Comparison of ENCODE assay signal across 1 cellular context in the genomic region with DNA sequence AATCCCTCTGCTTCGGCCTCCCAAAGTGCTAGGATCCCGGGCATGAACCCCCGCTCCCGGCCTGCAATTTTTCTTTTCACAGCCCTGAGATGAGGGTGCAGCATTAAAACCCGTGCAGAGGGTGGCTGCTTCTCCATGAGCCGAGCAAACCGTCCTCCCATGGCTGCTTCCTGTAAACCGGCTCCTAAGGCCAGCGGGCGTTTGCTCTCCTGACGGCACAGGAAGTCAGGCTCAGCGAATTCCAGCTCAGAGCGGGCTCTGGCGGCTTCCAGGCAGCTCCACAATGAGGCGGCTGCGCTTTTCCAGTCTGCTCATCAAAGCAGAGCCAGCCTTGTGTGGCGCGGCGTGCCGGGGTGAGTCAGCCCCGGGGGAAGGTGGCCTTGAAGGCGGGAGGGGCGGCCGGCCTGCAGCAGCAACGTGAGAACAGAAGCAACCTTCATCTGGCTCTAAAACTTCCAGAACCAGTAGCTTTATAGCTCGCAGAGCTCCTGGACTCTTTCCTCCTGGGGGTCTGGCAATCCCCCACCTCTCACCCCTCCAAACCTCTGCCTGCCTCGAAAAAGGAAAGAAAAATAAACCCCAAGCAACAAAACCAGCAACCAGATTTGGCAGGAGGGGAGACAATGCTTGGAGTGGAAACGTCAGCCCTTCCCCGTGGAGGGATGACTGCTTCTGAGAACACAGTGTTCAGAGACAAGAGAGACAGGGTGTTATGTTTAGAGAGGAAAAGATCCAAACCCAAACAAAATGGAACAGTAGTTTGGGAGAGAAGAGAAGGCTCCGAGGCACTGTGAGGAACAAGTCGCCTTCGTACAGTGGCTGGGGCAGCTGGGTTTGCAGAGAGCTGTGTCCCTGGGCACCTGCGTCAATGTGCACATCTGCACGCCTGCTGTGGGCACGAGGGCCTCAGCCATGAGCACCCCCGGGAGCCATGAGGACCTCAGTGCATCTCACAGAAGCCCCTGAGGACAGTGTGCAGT.
A peak's percentile ranks its signal among the peaks of the same experiment; 100 is the strongest.
TF ChIP-seq lines count a peak whose summit lies in the region.

No MANE protein-coding gene starts in this region.

TF ChIP-seq in HepG2, 621 proteins besides CTCF, POLR2A, EP300 and RAD21 (continued from another document and continues in another):
- TF ChIP-seq, protein P1, sequence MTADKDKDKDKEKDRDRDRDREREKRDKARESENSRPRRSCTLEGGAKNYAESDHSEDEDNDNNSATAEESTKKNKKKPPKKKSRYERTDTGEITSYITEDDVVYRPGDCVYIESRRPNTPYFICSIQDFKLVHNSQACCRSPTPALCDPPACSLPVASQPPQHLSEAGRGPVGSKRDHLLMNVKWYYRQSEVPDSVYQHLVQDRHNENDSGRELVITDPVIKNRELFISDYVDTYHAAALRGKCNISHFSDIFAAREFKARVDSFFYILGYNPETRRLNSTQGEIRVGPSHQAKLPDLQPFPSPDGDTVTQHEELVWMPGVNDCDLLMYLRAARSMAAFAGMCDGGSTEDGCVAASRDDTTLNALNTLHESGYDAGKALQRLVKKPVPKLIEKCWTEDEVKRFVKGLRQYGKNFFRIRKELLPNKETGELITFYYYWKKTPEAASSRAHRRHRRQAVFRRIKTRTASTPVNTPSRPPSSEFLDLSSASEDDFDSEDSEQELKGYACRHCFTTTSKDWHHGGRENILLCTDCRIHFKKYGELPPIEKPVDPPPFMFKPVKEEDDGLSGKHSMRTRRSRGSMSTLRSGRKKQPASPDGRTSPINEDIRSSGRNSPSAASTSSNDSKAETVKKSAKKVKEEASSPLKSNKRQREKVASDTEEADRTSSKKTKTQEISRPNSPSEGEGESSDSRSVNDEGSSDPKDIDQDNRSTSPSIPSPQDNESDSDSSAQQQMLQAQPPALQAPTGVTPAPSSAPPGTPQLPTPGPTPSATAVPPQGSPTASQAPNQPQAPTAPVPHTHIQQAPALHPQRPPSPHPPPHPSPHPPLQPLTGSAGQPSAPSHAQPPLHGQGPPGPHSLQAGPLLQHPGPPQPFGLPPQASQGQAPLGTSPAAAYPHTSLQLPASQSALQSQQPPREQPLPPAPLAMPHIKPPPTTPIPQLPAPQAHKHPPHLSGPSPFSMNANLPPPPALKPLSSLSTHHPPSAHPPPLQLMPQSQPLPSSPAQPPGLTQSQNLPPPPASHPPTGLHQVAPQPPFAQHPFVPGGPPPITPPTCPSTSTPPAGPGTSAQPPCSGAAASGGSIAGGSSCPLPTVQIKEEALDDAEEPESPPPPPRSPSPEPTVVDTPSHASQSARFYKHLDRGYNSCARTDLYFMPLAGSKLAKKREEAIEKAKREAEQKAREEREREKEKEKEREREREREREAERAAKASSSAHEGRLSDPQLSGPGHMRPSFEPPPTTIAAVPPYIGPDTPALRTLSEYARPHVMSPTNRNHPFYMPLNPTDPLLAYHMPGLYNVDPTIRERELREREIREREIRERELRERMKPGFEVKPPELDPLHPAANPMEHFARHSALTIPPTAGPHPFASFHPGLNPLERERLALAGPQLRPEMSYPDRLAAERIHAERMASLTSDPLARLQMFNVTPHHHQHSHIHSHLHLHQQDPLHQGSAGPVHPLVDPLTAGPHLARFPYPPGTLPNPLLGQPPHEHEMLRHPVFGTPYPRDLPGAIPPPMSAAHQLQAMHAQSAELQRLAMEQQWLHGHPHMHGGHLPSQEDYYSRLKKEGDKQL (CRISPR knock-in tag; IDR thresholded peaks at IDR 0.05; ENCODE audit: low read depth): peak; percentile 61; the same call in 1 of the 2 replicates
- 0 out of 2 replicates have a peak, but pooled peaks have one; percentile 51 for TF ChIP-seq GLI4 (CRISPR knock-in tag; IDR thresholded peaks at IDR 0.05; ENCODE audit: borderline replicate concordance)
- no peak for TF ChIP-seq ZNF720 (CRISPR knock-in tag; IDR thresholded peaks at IDR 0.05)
- TF ChIP-seq TAF15 (IDR thresholded peaks at IDR 0.05; ENCODE audit: low read depth, low read length, poor library complexity, severe bottlenecking): peak; percentile 63
- TF ChIP-seq, protein P2, sequence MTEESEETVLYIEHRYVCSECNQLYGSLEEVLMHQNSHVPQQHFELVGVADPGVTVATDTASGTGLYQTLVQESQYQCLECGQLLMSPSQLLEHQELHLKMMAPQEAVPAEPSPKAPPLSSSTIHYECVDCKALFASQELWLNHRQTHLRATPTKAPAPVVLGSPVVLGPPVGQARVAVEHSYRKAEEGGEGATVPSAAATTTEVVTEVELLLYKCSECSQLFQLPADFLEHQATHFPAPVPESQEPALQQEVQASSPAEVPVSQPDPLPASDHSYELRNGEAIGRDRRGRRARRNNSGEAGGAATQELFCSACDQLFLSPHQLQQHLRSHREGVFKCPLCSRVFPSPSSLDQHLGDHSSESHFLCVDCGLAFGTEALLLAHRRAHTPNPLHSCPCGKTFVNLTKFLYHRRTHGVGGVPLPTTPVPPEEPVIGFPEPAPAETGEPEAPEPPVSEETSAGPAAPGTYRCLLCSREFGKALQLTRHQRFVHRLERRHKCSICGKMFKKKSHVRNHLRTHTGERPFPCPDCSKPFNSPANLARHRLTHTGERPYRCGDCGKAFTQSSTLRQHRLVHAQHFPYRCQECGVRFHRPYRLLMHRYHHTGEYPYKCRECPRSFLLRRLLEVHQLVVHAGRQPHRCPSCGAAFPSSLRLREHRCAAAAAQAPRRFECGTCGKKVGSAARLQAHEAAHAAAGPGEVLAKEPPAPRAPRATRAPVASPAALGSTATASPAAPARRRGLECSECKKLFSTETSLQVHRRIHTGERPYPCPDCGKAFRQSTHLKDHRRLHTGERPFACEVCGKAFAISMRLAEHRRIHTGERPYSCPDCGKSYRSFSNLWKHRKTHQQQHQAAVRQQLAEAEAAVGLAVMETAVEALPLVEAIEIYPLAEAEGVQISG (CRISPR knock-in tag; IDR thresholded peaks at IDR 0.05): peak; percentile 74
- TF ChIP-seq JDP2 (CRISPR knock-in tag; IDR thresholded peaks at IDR 0.05; ENCODE audit: borderline replicate concordance): no peak
- peak; percentile 84 for TF ChIP-seq KAT8 (CRISPR knock-in tag; IDR thresholded peaks at IDR 0.05)
- TF ChIP-seq, protein P3, sequence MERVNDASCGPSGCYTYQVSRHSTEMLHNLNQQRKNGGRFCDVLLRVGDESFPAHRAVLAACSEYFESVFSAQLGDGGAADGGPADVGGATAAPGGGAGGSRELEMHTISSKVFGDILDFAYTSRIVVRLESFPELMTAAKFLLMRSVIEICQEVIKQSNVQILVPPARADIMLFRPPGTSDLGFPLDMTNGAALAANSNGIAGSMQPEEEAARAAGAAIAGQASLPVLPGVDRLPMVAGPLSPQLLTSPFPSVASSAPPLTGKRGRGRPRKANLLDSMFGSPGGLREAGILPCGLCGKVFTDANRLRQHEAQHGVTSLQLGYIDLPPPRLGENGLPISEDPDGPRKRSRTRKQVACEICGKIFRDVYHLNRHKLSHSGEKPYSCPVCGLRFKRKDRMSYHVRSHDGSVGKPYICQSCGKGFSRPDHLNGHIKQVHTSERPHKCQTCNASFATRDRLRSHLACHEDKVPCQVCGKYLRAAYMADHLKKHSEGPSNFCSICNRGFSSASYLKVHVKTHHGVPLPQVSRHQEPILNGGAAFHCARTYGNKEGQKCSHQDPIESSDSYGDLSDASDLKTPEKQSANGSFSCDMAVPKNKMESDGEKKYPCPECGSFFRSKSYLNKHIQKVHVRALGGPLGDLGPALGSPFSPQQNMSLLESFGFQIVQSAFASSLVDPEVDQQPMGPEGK (CRISPR knock-in tag; IDR thresholded peaks at IDR 0.05): peak; percentile 91
- peak; percentile 93 for TF ChIP-seq MXD4 (CRISPR knock-in tag; IDR thresholded peaks at IDR 0.05)
- peak; percentile 76 for TF ChIP-seq ERF (CRISPR knock-in tag; IDR thresholded peaks at IDR 0.05)
- TF ChIP-seq ZNF703 (CRISPR knock-in tag; IDR thresholded peaks at IDR 0.05; ENCODE audit: borderline replicate concordance): no peak
- TF ChIP-seq, protein P4, sequence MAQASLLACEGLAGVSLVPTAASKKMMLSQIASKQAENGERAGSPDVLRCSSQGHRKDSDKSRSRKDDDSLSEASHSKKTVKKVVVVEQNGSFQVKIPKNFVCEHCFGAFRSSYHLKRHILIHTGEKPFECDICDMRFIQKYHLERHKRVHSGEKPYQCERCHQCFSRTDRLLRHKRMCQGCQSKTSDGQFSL (CRISPR knock-in tag; IDR thresholded peaks at IDR 0.05): peak; percentile 42; the same call in 1 of the 2 replicates
- TF ChIP-seq ZSCAN12 (CRISPR knock-in tag; IDR thresholded peaks at IDR 0.05): no peak
- TF ChIP-seq, protein P5, sequence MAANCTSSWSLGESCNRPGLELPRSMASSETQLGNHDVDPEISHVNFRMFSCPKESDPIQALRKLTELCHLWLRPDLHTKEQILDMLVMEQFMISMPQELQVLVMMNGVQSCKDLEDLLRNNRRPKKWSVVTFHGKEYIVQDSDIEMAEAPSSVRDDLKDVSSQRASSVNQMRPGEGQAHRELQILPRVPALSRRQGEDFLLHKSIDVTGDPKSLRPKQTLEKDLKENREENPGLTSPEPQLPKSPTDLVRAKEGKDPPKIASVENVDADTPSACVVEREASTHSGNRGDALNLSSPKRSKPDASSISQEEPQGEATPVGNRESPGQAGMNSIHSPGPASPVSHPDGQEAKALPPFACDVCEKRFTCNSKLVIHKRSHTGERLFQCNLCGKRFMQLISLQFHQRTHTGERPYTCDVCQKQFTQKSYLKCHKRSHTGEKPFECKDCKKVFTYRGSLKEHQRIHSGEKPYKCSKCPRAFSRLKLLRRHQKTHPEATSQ (CRISPR knock-in tag; IDR thresholded peaks at IDR 0.05; ENCODE audit: borderline replicate concordance): no peak
- no peak for TF ChIP-seq ZIK1 (CRISPR knock-in tag; IDR thresholded peaks at IDR 0.05; ENCODE audit: borderline replicate concordance, low read depth)
- TF ChIP-seq, protein P6, sequence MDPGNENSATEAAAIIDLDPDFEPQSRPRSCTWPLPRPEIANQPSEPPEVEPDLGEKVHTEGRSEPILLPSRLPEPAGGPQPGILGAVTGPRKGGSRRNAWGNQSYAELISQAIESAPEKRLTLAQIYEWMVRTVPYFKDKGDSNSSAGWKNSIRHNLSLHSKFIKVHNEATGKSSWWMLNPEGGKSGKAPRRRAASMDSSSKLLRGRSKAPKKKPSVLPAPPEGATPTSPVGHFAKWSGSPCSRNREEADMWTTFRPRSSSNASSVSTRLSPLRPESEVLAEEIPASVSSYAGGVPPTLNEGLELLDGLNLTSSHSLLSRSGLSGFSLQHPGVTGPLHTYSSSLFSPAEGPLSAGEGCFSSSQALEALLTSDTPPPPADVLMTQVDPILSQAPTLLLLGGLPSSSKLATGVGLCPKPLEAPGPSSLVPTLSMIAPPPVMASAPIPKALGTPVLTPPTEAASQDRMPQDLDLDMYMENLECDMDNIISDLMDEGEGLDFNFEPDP (CRISPR knock-in tag; conservative IDR thresholded peaks at IDR 0.05): no peak
- TF ChIP-seq FIP1L1 (IDR thresholded peaks at IDR 0.05; ENCODE audit: borderline replicate concordance, insufficient read depth, low read depth, low read length): no peak
- TF ChIP-seq, protein P7, sequence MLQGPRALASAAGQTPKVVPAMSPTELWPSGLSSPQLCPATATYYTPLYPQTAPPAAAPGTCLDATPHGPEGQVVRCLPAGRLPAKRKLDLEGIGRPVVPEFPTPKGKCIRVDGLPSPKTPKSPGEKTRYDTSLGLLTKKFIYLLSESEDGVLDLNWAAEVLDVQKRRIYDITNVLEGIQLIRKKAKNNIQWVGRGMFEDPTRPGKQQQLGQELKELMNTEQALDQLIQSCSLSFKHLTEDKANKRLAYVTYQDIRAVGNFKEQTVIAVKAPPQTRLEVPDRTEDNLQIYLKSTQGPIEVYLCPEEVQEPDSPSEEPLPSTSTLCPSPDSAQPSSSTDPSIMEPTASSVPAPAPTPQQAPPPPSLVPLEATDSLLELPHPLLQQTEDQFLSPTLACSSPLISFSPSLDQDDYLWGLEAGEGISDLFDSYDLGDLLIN (CRISPR knock-in tag; IDR thresholded peaks at IDR 0.05; ENCODE audit: borderline replicate concordance): no peak
- TF ChIP-seq, protein P8, sequence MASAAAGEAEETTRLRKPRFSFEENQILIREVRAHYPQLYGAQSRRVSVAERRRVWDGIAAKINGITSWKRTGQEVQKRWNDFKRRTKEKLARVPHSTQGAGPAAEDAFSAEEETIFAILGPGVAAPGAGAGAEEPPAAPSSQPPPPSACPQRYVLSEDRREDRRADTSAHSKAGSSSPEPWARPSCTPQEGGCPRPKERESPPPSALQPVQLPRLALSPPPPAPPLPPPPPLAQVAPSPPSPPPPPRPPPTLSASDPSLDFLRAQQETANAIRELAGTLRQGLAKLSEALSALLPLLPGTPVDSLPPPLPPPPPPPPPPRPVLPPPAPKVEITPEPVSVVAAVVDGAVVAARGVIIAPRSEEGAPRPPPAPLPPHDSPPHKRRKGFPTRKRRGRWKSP (CRISPR knock-in tag; IDR thresholded peaks at IDR 0.05): peak; percentile 87
- TF ChIP-seq ZNF629 (CRISPR knock-in tag; conservative IDR thresholded peaks at IDR 0.05): no peak; the same call in 1 of the 2 replicates
- no peak for TF ChIP-seq ZNF30 (CRISPR knock-in tag; IDR thresholded peaks at IDR 0.05)
- no peak for TF ChIP-seq TEAD2 (CRISPR knock-in tag; IDR thresholded peaks at IDR 0.05)
- no peak for TF ChIP-seq SMAD9 (CRISPR knock-in tag; IDR thresholded peaks at IDR 0.05)
- no peak for TF ChIP-seq ZEB1 (IDR thresholded peaks at IDR 0.05; ENCODE audit: insufficient replicate concordance, low read depth)
- TF ChIP-seq, protein P9, sequence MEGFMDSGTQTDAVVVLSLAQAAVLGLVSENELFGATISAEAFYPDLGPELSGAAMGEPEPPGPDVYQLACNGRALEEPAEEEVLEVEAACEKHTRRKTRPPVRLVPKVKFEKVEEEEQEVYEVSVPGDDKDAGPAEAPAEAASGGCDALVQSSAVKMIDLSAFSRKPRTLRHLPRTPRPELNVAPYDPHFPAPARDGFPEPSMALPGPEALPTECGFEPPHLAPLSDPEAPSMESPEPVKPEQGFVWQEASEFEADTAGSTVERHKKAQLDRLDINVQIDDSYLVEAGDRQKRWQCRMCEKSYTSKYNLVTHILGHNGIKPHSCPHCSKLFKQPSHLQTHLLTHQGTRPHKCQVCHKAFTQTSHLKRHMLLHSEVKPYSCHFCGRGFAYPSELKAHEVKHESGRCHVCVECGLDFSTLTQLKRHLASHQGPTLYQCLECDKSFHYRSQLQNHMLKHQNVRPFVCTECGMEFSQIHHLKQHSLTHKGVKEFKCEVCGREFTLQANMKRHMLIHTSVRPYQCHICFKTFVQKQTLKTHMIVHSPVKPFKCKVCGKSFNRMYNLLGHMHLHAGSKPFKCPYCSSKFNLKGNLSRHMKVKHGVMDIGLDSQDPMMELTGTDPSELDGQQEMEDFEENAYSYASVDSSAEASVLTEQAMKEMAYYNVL (CRISPR knock-in tag; IDR thresholded peaks at IDR 0.05; ENCODE audit: borderline replicate concordance): no peak; the same call in 1 of the 2 replicates
- TF ChIP-seq HOXA5 (CRISPR knock-in tag; IDR thresholded peaks at IDR 0.05): 0 out of 2 replicates have a peak, but pooled peaks have one; percentile 49
- TF ChIP-seq SKI (IDR thresholded peaks at IDR 0.05; ENCODE audit: partially characterized antibody): peak; percentile 93
- peak; percentile 85; the same call in 1 of the 2 replicates for TF ChIP-seq KLF9 (CRISPR knock-in tag; IDR thresholded peaks at IDR 0.05; ENCODE audit: low read depth)
- TF ChIP-seq CCAR2 (optimal IDR thresholded peaks at IDR 0.05; ENCODE audit: low read depth, low read length): no peak
- peak; percentile 76; the same call in 1 of the 2 replicates for TF ChIP-seq ZMAT3 (CRISPR knock-in tag; conservative IDR thresholded peaks at IDR 0.05)
- peak; percentile 90; the same call in 1 of the 2 replicates for TF ChIP-seq ZNF556 (CRISPR knock-in tag; IDR thresholded peaks at IDR 0.05; ENCODE audit: borderline replicate concordance)
- no peak for TF ChIP-seq ZNF256 (CRISPR knock-in tag; conservative IDR thresholded peaks at IDR 0.05)
- peak; percentile 49; the same call in 1 of the 2 replicates for TF ChIP-seq SMAD1 (CRISPR knock-in tag; IDR thresholded peaks at IDR 0.05; ENCODE audit: borderline replicate concordance, low read depth)
- TF ChIP-seq DNMT3B (CRISPR knock-in tag; conservative IDR thresholded peaks at IDR 0.05): no peak
- TF ChIP-seq SOX6 (IDR thresholded peaks at IDR 0.05): no peak
- peak; percentile 63 for TF ChIP-seq SOX6 (CRISPR knock-in tag; IDR thresholded peaks at IDR 0.05)
